Comparison of ENCODE assay signal across 8 cellular contexts in the genomic region with DNA sequence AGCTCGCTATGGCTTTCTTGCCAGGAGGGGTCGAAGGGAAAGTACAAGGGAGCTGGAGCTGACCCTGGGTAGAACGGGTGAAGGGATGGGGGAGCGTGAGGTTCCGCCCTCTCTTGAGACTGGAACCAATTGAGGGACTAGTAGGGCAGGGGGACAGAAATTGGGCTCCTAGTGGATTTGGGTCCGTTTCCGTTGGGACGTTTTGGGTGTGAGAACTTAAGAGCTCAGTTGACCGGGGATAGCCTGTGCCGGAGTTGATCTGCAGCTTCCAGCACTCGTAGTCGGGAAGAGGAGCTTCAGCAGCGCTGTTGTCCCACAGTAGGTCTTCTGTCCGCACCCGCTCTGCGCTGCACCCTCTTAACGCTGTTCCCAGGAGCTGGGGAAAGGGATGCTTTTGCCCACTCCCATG. TPM values are rescaled to one million over a fixed set of nuclear protein-coding genes. Genes with fewer than 3 reads are reported as not detected.
DNase-seq lines count a peak whose midpoint lies in the region; ATAC-seq, FAIRE-seq and TF ChIP-seq lines count a peak whose summit lies in the region.

No MANE protein-coding gene starts in this region.

- H3K9ac ChIP-seq in rectal smooth muscle tissue (ENCODE audit: low read length), result peak overlapping the region; percentile 95

- TF ChIP-seq POLR2A in NB4 (IDR thresholded peaks at IDR 0.05; ENCODE audit: extremely low read depth, insufficient read length), result no peak

- TF ChIP-seq CTCF in AG10803 (conservative IDR thresholded peaks at IDR 0.05; ENCODE audit: low read length) (no peak), NB4 (IDR thresholded peaks at IDR 0.05; ENCODE audit: low read depth, low read length) (no peak)

- DNase-seq in AG10803 (ENCODE audit: low read depth) (peak; percentile 22), NB4 (ENCODE audit: low read depth) (peak; percentile 44), amniotic epithelial cell (ENCODE audit: low read depth) (peak; percentile 21), right cardiac atrium (peak; percentile 32 to 65 (median 62)), OCI-M2 (lab: John Stamatoyannopoulos, UW; ENCODE audit: unreplicated experiment) (no peak), frontal cortex (ENCODE audit: low spot score in 2 of 2) (no peak)

- peaks cover 3% of the 10 kb centered on the region for H3K36me3 ChIP-seq in rectal smooth muscle tissue (ENCODE audit: control insufficient read depth, insufficient read depth, low read length)

- H3K4me1 ChIP-seq in right cardiac atrium (ENCODE audit: control insufficient read depth, insufficient read depth, low read length), result peaks cover 2% of the 10 kb centered on the region
- H3K4me1 ChIP-seq in rectal smooth muscle tissue (ENCODE audit: control insufficient read depth, insufficient read depth, low read length), result peaks cover 10% of the 10 kb centered on the region

- FAIRE-seq in frontal cortex (lab: Jason Lieb, UNC), result no peak

- H3K4me3 ChIP-seq in AG10803 (ENCODE audit: low read length) (peak overlapping the region; percentile 99), NB4 (ENCODE audit: low read depth, low read length) (peak overlapping the region; percentile 88), right cardiac atrium (ENCODE audit: low read length) (peak overlapping the region; percentile 54), rectal smooth muscle tissue (ENCODE audit: low read length) (peak overlapping the region; percentile 92)

- intact Hi-C loops in right cardiac atrium (cut with DNase I), result no loop called here

- no peaks in the 10 kb centered on the region for H3K27me3 ChIP-seq in right cardiac atrium (ENCODE audit: control insufficient read depth, insufficient read depth)
- H3K27me3 ChIP-seq in rectal smooth muscle tissue (ENCODE audit: control insufficient read depth, insufficient read depth, low read length), result no peaks in the 10 kb centered on the region

- H3K27ac ChIP-seq in right cardiac atrium (ENCODE audit: low read length) (peak overlapping the region; percentile 24), rectal smooth muscle tissue (ENCODE audit: low read depth, low read length) (peak overlapping the region; percentile 78)

- H3K9me3 ChIP-seq in right cardiac atrium (ENCODE audit: control insufficient read depth, low read length), result no peaks in the 10 kb centered on the region

- ATAC-seq in GM18868 (IDR thresholded peaks at IDR 0.05; ENCODE audit: unreplicated experiment), result peak; percentile 14
- peak; percentile 12 to 44 for ATAC-seq in right cardiac atrium

- WGBS in right cardiac atrium, result under 1% methylated on average over 17 of the region's 17 CpGs

RNA-seq across cellular contexts. Expression of a gene that starts 0.5 kb away (rescaled TPM):
- 10 to 100 TPM in 3 of 4 donors, 1 to 10 TPM in 1; 9.6 to 14.6 (median 10.4) TPM for total RNA-seq in right cardiac atrium
- 9.6 TPM for polyA plus RNA-seq in right cardiac atrium
- 25.3 TPM for total RNA-seq in frontal cortex

RNA-seq across cellular contexts. Expression of a gene that starts 0.7 kb away (rescaled TPM):
- total RNA-seq in right cardiac atrium, result 100 to 1,000 TPM in 3 of 4 donors, 10 to 100 TPM in 1; 73.4 to 109 (median 104) TPM
- polyA plus RNA-seq in right cardiac atrium, result 135 TPM
- 14.3 TPM for total RNA-seq in frontal cortex

RNA-seq across cellular contexts. Expression of a gene that starts 2.8 kb away (rescaled TPM):
- total RNA-seq in right cardiac atrium, result 1 to 10 TPM in 1 of 4 donors, under 1 TPM in 3; 0.60 to 1.2 (median 0.70) TPM
- polyA plus RNA-seq in right cardiac atrium, result 0.50 TPM
- 1.2 TPM for total RNA-seq in frontal cortex

RNA-seq across cellular contexts. Expression of a gene that starts 16.4 kb away (rescaled TPM):
- total RNA-seq in right cardiac atrium (1 to 10 TPM in 3 of 4 donors, under 1 TPM in 1; 0.89 to 2.1 (median 1.5) TPM), frontal cortex (8.2 TPM)
- 1.5 TPM for polyA plus RNA-seq in right cardiac atrium

RNA-seq across cellular contexts. Expression of a gene that starts 43.9 kb away (rescaled TPM):
- total RNA-seq in right cardiac atrium, result 10 to 100 TPM; 31.2 to 38.8 (median 35.0) TPM
- 45.3 TPM for polyA plus RNA-seq in right cardiac atrium
- total RNA-seq in frontal cortex, result 276 TPM

Comparison
In these comparisons a context has a peak if more than half of its experiments do, and no peak if none do; other contexts are left out.
1. DNase-seq: peak in AG10803 (single experiment), NB4 (single experiment), amniotic epithelial cell (single experiment) and right cardiac atrium (3 of 3); none in OCI-M2 (single experiment) and frontal cortex (0 of 2).
2. Peak in every context shown above with its lines, with median percentiles within 50 percentile points of each other: H3K4me3 ChIP-seq.